1 cellular context compared by ENCODE assay signal in the genomic region with DNA sequence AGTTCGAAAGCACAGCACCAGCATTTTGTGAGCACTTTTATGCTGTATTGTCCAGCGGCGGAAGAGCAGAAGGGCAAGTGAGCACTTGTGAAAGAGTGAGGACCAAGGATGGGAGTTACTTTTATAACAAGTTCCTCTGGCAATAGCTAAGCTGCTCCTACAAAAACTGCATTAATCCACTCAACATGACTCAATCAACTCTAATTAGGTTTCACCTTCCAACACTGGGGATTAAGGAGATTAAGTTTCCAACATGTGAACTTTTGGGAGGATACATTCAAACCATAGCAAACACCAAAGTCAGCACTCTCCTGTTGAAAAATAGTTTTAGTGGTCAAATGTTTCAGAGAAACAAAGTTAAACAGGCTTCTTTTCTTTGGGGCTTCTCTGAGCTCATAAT.
TF ChIP-seq lines count a peak whose summit lies in the region.

No MANE protein-coding gene starts in this region.

TF ChIP-seq in K562, 482 proteins besides CTCF, POLR2A, EP300 and RAD21 (continued from another document):
- TF ChIP-seq HNRNPH1 (optimal IDR thresholded peaks at IDR 0.05; ENCODE audit: low read depth, low read length) (no peak), TAL1 (IDR thresholded peaks at IDR 0.05) (no peak), MXD1 (CRISPR knock-in tag; IDR thresholded peaks at IDR 0.05; ENCODE audit: borderline replicate concordance, poor library complexity, severe bottlenecking) (no peak), KLF16 (IDR thresholded peaks at IDR 0.05) (no peak), KDM4B (IDR thresholded peaks at IDR 0.05; ENCODE audit: borderline replicate concordance in 2 of 2, low read depth in 1 of 2) (no peak)
- TF ChIP-seq, protein P1, sequence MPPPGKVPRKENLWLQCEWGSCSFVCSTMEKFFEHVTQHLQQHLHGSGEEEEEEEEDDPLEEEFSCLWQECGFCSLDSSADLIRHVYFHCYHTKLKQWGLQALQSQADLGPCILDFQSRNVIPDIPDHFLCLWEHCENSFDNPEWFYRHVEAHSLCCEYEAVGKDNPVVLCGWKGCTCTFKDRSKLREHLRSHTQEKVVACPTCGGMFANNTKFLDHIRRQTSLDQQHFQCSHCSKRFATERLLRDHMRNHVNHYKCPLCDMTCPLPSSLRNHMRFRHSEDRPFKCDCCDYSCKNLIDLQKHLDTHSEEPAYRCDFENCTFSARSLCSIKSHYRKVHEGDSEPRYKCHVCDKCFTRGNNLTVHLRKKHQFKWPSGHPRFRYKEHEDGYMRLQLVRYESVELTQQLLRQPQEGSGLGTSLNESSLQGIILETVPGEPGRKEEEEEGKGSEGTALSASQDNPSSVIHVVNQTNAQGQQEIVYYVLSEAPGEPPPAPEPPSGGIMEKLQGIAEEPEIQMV (tag; conservative IDR thresholded peaks at IDR 0.05; ENCODE audit: low read depth) = no peak
- TF ChIP-seq, protein P2, sequence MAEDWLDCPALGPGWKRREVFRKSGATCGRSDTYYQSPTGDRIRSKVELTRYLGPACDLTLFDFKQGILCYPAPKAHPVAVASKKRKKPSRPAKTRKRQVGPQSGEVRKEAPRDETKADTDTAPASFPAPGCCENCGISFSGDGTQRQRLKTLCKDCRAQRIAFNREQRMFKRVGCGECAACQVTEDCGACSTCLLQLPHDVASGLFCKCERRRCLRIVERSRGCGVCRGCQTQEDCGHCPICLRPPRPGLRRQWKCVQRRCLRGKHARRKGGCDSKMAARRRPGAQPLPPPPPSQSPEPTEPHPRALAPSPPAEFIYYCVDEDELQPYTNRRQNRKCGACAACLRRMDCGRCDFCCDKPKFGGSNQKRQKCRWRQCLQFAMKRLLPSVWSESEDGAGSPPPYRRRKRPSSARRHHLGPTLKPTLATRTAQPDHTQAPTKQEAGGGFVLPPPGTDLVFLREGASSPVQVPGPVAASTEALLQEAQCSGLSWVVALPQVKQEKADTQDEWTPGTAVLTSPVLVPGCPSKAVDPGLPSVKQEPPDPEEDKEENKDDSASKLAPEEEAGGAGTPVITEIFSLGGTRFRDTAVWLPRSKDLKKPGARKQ (CRISPR knock-in tag; IDR thresholded peaks at IDR 0.05) = no peak
